In genomic region chr6:108348655-108349349, GRCh38 we compare ENCODE assay signal across 12 cellular contexts. TPM values are rescaled to one million over a fixed set of nuclear protein-coding genes. Genes with fewer than 3 reads are reported as not detected.
DNase-seq lines count a peak whose midpoint lies in the region; ATAC-seq, FAIRE-seq and TF ChIP-seq lines count a peak whose summit lies in the region.
"Had no signal": no experiment of that assay in that cellular context is flagged by ENCODE, and none has a peak within 500 bp of the region (broad histone marks: within the 10 kb centered on the region; RNA-seq: fewer than 3 reads in every experiment).

No MANE protein-coding gene starts in this region.

- peak overlapping the region; percentile 81 for H3K27ac Mint-ChIP-seq in T-helper 1 cell treated with Interleukin-12 subunit alpha and Interleukin-12 subunit beta and Interleukin-4 antibody, amounts not matched to agents 30 μg/mL and 1 μg/mL, for 36 hours
- H3K27ac Mint-ChIP-seq in MCF 10A (ENCODE audit: low read depth, unreplicated experiment) = no peak overlapping the region

- POLR2A ChIA-PET in MCF 10A (lab: Yijun Ruan, JAX) = no interaction called here

- peak; percentile 93 for FAIRE-seq in GM12892 (lab: Jason Lieb, UNC)
- FAIRE-seq: TTC549 had no signal

- CTCF ChIA-PET in MCF 10A (lab: Yijun Ruan, JAX) = no interaction called here

- H3K27me3 Mint-ChIP-seq in T-helper 1 cell treated with Interleukin-12 subunit alpha and Interleukin-12 subunit beta and Interleukin-4 antibody, amounts not matched to agents 30 μg/mL and 1 μg/mL, for 36 hours (ENCODE audit: low read depth) = no peaks in the 10 kb centered on the region
- H3K27me3 Mint-ChIP-seq in MCF 10A (ENCODE audit: insufficient read depth, unreplicated experiment) = no peaks in the 10 kb centered on the region

- no TSS peak for BruUV-seq in MCF 10A (replicated peaks; lab: Mats Ljungman, UMichigan)

- peaks cover 13% of the 10 kb centered on the region for H3K4me1 Mint-ChIP-seq in T-helper 1 cell treated with Interleukin-12 subunit alpha and Interleukin-12 subunit beta and Interleukin-4 antibody, amounts not matched to agents 30 μg/mL and 1 μg/mL, for 36 hours (ENCODE audit: low read depth)
- no peaks in the 10 kb centered on the region for H3K4me1 Mint-ChIP-seq in MCF 10A (ENCODE audit: insufficient read depth, unreplicated experiment)

- peaks cover 14% of the 10 kb centered on the region for H3K36me3 Mint-ChIP-seq in T-helper 1 cell treated with Interleukin-12 subunit alpha and Interleukin-12 subunit beta and Interleukin-4 antibody, amounts not matched to agents 30 μg/mL and 1 μg/mL, for 36 hours (ENCODE audit: low read depth)
- H3K36me3 Mint-ChIP-seq in MCF 10A (ENCODE audit: insufficient read depth, unreplicated experiment) = no peaks in the 10 kb centered on the region

- peak overlapping the region; percentile 35 for H3K4me3 Mint-ChIP-seq in T-helper 1 cell treated with Interleukin-12 subunit alpha and Interleukin-12 subunit beta and Interleukin-4 antibody, amounts not matched to agents 30 μg/mL and 1 μg/mL, for 36 hours
- no peak overlapping the region for H3K4me3 Mint-ChIP-seq in MCF 10A (ENCODE audit: unreplicated experiment)

- H3K4me3 ChIP-seq in coronary artery = no peak overlapping the region
- H3K4me3 ChIP-seq: body of pancreas had no signal

- DNase-seq in GM12892 (ENCODE audit: insufficient read length) (peak; percentile 33), MCF 10A (ENCODE audit: unreplicated experiment) (no peak), nucleus accumbens (lab: John Stamatoyannopoulos, UW) (no peak), coronary artery (ENCODE audit: low spot score) (no peak), NCI-H187 (lab: John Stamatoyannopoulos, UW) (no peak)
- DNase-seq: body of pancreas; NCI-H510A; stimulated activated CD4-positive, alpha-beta T cell treated with anti-CD3 and anti-CD28 coated beads, Interleukin-1b, Interleukin-23, amount 100 ng/mL, for 48 hours had no signal

- ATAC-seq in GM19372 (IDR thresholded peaks at IDR 0.05; ENCODE audit: low read depth, unreplicated experiment) (peak; percentile 98), HG02973 (IDR thresholded peaks at IDR 0.05; ENCODE audit: unreplicated experiment) (peak; percentile 92)
- ATAC-seq: body of pancreas had no signal

- no peak overlapping the region for H3K27ac ChIP-seq in coronary artery
- H3K27ac ChIP-seq: body of pancreas had no signal

- H3K9me3 Mint-ChIP-seq in T-helper 1 cell treated with Interleukin-12 subunit alpha and Interleukin-12 subunit beta and Interleukin-4 antibody, amounts not matched to agents 30 μg/mL and 1 μg/mL, for 36 hours = peaks cover 15% of the 10 kb centered on the region
- H3K9me3 Mint-ChIP-seq in MCF 10A (ENCODE audit: unreplicated experiment) = no peaks in the 10 kb centered on the region

- TF ChIP-seq POLR2A in GM12892 (IDR thresholded peaks at IDR 0.05; ENCODE audit: low read depth, low read length) = no peak

- TF ChIP-seq CTCF in MCF 10A (IDR thresholded peaks at IDR 0.05; ENCODE audit: unreplicated experiment) (no peak), coronary artery (IDR thresholded peaks at IDR 0.05) (no peak)

- intact Hi-C loops in MCF 10A (cut with micrococcal nuclease) = no loop called here

RNA-seq across cellular contexts. Expression of gene AFG1L, which starts 53.9 kb away (rescaled TPM):
- polyA plus RNA-seq in GM12892 (2012; ENCODE audit: missing spikeins) = 2.6 TPM
- 8.2 and 8.5 TPM in 2 replicates for total RNA-seq in MCF 10A (2022)
